ENCODE assay signal across 8 cellular contexts in the genomic region with DNA sequence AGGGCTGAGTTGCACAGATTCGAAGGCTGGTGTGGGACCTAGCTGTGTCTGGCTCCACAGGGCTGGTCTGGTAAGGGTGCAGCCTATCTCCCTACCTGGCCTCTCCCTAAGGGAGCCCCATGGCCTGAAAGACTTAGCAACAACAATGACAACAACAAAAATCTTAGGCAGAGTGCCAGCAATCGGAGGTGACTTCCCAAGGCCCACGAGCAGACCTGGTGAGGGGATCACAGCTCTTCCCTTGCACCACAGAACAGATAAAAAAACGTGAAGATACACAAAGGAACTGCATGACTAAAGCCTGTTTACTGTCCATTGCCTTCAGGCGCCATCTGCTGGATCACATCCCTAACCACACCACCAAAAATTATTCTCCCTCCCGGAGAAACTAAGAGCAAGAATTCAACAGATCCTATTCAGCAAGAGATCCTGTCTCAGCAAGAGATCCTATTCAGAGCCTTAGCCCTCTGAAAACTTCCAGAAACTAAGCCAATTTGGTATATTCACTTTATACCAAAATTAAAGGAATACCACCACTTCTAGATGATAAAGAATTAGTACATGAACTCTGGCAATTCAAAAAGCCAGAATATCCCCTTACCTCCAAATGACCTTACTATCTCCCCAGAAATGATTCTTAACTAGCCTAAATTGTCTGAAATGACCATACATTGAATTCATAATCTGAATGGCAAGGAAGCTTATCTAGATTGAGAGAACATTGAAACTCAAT. TPM values are rescaled to one million over a fixed set of nuclear protein-coding genes. Genes with fewer than 3 reads are reported as not detected.
DNase-seq lines count a peak whose midpoint lies in the region; ATAC-seq lines count a peak whose summit lies in the region.

No MANE protein-coding gene starts in this region.

- no peaks in the 10 kb centered on the region for H3K27me3 ChIP-seq in neuronal stem cell (ENCODE audit: control insufficient read depth in 3 of 3, insufficient read depth in 3 of 3, low read depth in 1 of 3, low read length in 3 of 3)

- no peak overlapping the region for H3K9ac ChIP-seq in neuronal stem cell (ENCODE audit: low read depth, low read length, poor library complexity)

- H4K91ac ChIP-seq in neuronal stem cell (ENCODE audit: low read depth, low read length, poor library complexity) = no peak overlapping the region

- H3K14ac ChIP-seq in neuronal stem cell (ENCODE audit: low read length) = no peak overlapping the region

- no peak overlapping the region for H2BK15ac ChIP-seq in neuronal stem cell (ENCODE audit: low read length)

- H3K36me3 ChIP-seq in neuronal stem cell (replicated peaks in 1 of 2; ENCODE audit: control insufficient read depth in 2 of 2, insufficient read depth in 2 of 2, low read length in 2 of 2) = no peaks in the 10 kb centered on the region

- no peak overlapping the region for H2BK120ac ChIP-seq in neuronal stem cell (ENCODE audit: low read depth, low read length)

- H2AK5ac ChIP-seq in neuronal stem cell (ENCODE audit: low read depth, low read length) = no peak overlapping the region

- WGBS in neuronal stem cell (ENCODE audit: extremely low coverage in 2 of 2, insufficient read length in 2 of 2, insufficient replicate concordance in 1 of 2), 2 donors = no CpG with 5 or more reads among the region's 6 CpGs

- H3K4me2 ChIP-seq in neuronal stem cell (ENCODE audit: insufficient read depth, low read length, poor library complexity, severe bottlenecking) = no peak overlapping the region

- H3K9me3 ChIP-seq in neuronal stem cell (replicated peaks in 1 of 2; ENCODE audit: control insufficient read depth in 2 of 2, insufficient read depth in 1 of 2, low read depth in 1 of 2, low read length in 2 of 2) = no peaks in the 10 kb centered on the region

- H3K4me1 ChIP-seq in neuronal stem cell (ENCODE audit: control insufficient read depth in 2 of 2, insufficient read depth in 1 of 2, low read depth in 1 of 2, low read length in 2 of 2) = peaks cover 0 to 3% of the 10 kb centered on the region in 2 donors

- H3K18ac ChIP-seq in neuronal stem cell (ENCODE audit: low read length) = peak overlapping the region; percentile 73

- no peak overlapping the region for H3K23ac ChIP-seq in neuronal stem cell (ENCODE audit: low read depth, low read length, poor library complexity)

- H2BK5ac ChIP-seq in neuronal stem cell (ENCODE audit: low read length) = no peak overlapping the region

- H4K8ac ChIP-seq in neuronal stem cell (ENCODE audit: low read depth, low read length) = no peak overlapping the region

- H2AFZ ChIP-seq in neuronal stem cell (ENCODE audit: low read length) = peak overlapping the region; percentile 85

- no peak overlapping the region for H3K27ac ChIP-seq in neuronal stem cell (replicated peaks; ENCODE audit: low read length)

- H3K4me3 ChIP-seq in neuronal stem cell (ENCODE audit: low read length in 2 of 2) = no peak overlapping the region

- DNase-seq in COR-L47 (lab: John Stamatoyannopoulos, UW) (peak; percentile 16), NCI-H82 treated with DMSO at 0.1 percent for 48 hours (lab: John Stamatoyannopoulos, UW; ENCODE audit: unreplicated experiment) (peak; percentile 38), fibroblast of peridontal ligament (ENCODE audit: extremely low read depth) (peak; percentile 57), neuronal stem cell (ENCODE audit: low spot score) (peak; percentile 63), GM19240 (ENCODE audit: insufficient read length, low spot score) (no peak)
- DNase-seq in activated T-cell treated with anti-CD3 and anti-CD28 coated beads, Interleukin-2, amount 50 U/mL, for 1 hour = peak; percentile 22

- ATAC-seq in GM19025 (IDR thresholded peaks at IDR 0.05; ENCODE audit: low read depth, unreplicated experiment) (peak; percentile 41), HG03139 (IDR thresholded peaks at IDR 0.05; ENCODE audit: unreplicated experiment) (peak; percentile 53)

- no peaks in the 10 kb centered on the region for H3K79me1 ChIP-seq in neuronal stem cell (ENCODE audit: low read depth, low read length)

- H2BK12ac ChIP-seq in neuronal stem cell (ENCODE audit: low read length) = no peak overlapping the region

- H3K4ac ChIP-seq in neuronal stem cell (ENCODE audit: low read length) = no peak overlapping the region

RNA-seq across cellular contexts. Expression of gene OR5K4, which starts 24.1 kb away (rescaled TPM):
- not detected for polyA plus RNA-seq in neuronal stem cell (2013, experiment 1 of 2)
- polyA plus RNA-seq in neuronal stem cell (2013, experiment 2 of 2) = not detected

RNA-seq across cellular contexts. Expression of gene OR5H2, which starts 47.3 kb away (rescaled TPM):
- polyA plus RNA-seq in neuronal stem cell (2013, experiment 1 of 2) = not detected
- polyA plus RNA-seq in neuronal stem cell (2013, experiment 2 of 2) = not detected
